26 cellular contexts compared by ENCODE assay signal in the genomic region with DNA sequence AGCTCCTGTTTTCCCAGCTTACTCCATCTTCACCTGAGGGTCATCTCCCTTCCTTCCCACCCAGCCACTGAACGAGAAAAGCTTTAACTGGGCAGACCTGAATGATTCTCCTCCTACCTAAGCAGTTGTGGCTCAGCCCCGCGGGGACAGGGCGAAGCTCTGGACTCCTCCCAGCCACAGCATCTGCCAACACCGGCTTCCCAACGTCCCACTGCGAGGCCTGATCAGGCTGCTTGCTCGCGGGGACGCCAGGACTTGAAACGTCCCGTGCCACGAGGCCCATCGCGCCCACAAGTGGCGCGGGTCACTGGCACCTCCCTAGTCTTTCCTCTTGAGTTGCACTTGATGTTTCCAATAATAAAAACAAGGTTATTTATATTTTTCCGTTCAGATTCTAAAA. TPM values are rescaled to one million over a fixed set of nuclear protein-coding genes. Genes with fewer than 3 reads are reported as not detected.
"Had no signal": no experiment of that assay in that cellular context is flagged by ENCODE, and none has a peak within 500 bp of the region (broad histone marks: within the 10 kb centered on the region; RNA-seq: fewer than 3 reads in every experiment).

A gene with protein sequence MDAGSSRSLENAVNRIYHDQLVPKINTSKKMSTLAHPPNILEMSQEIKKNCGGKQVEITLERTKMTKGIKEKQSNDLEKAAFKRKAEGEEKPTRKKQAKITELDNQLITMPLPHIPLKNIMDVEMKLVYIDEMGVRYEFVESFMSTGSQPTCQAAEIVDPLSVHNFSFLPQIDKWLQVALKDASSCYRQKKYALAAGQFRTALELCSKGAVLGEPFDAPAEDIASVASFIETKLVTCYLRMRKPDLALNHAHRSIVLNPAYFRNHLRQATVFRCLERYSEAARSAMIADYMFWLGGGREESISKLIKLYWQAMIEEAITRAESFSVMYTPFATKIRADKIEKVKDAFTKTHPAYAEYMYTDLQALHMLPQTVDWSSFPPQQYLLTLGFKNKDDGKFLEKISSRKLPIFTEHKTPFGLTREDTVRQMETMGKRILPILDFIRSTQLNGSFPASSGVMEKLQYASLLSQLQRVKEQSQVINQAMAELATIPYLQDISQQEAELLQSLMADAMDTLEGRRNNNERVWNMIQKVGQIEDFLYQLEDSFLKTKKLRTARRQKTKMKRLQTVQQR (minus strand): TSS at position 250 of the 400 bp plus-strand sequence. CDS start 23,504 bp downstream, outside the sequence.

- ATAC-seq: esophagus mucosa; heart right ventricle; psoas muscle; right lobe of liver; stimulated activated memory B cell treated with anti-CD40 and anti-IgM and Interleukin-4, amounts not matched to agents 10 μg/mL and 1 μg/mL and 100 μg/mL, for 72 hours; upper lobe of right lung had no signal

- DNase-seq: effector memory CD4-positive, alpha-beta T cell; heart right ventricle; hypothalamus; islet precursor cell; left ventricle myocardium inferior; mesendoderm; naive B cell; psoas muscle; retina; right lobe of liver; stimulated activated CD4-positive, alpha-beta T cell treated with anti-CD3 and anti-CD28 coated beads, Interleukin-15, amount 100 ng/mL, for 24 hours; stimulated activated CD4-positive, alpha-beta T cell treated with anti-CD3 and anti-CD28 coated beads, Interleukin-1b, Interleukin-23, amount 100 ng/mL, for 48 hours; stimulated activated CD4-positive, alpha-beta T cell treated with anti-CD3 and anti-CD28 coated beads, Interleukin-4, amount 100 ng/mL, for 24 hours; upper lobe of right lung had no signal

- H3K9me3 Mint-ChIP-seq: nephron; stimulated activated naive CD8-positive, alpha-beta T cell treated with anti-CD3 and anti-CD28 coated beads, Interleukin-15, Interleukin-2, amounts not matched to agents 100 ng/mL and 50 ng/mL, for 24 hours had no signal

- H3K4me1 Mint-ChIP-seq: naive B cell; stimulated activated memory B cell treated with anti-CD40 and anti-IgM and Interleukin-4, amounts not matched to agents 10 μg/mL and 1 μg/mL and 100 μg/mL, for 72 hours had no signal

- H3K4me3 Mint-ChIP-seq: naive B cell; nephron; stimulated activated memory B cell treated with anti-CD40 and anti-IgM and Interleukin-4, amounts not matched to agents 10 μg/mL and 1 μg/mL and 100 μg/mL, for 72 hours; stimulated activated naive CD8-positive, alpha-beta T cell treated with anti-CD3 and anti-CD28 coated beads, Interleukin-15, Interleukin-2, amounts not matched to agents 100 ng/mL and 50 ng/mL, for 24 hours had no signal

- H3K4me3 ChIP-seq: heart right ventricle, left ventricle myocardium inferior, lung, psoas muscle, right lobe of liver, tibial nerve, upper lobe of right lung had no signal

- H3K36me3 Mint-ChIP-seq: naive B cell; stimulated activated memory B cell treated with anti-CD40 and anti-IgM and Interleukin-4, amounts not matched to agents 10 μg/mL and 1 μg/mL and 100 μg/mL, for 72 hours had no signal

- H3K9me3 ChIP-seq: heart right ventricle, left ventricle myocardium inferior, psoas muscle, right lobe of liver, tibial nerve, upper lobe of right lung had no signal

- H3K9ac ChIP-seq: parathyroid adenoma had no signal

- H2AFZ ChIP-seq: parathyroid adenoma had no signal

- H3K27ac ChIP-seq: heart right ventricle, left ventricle myocardium inferior, parathyroid adenoma, psoas muscle, right lobe of liver, tibial nerve, upper lobe of right lung had no signal

- H3K27me3 Mint-ChIP-seq: naive B cell; stimulated activated memory B cell treated with anti-CD40 and anti-IgM and Interleukin-4, amounts not matched to agents 10 μg/mL and 1 μg/mL and 100 μg/mL, for 72 hours; stimulated activated naive CD8-positive, alpha-beta T cell treated with anti-CD3 and anti-CD28 coated beads, Interleukin-15, Interleukin-2, amounts not matched to agents 100 ng/mL and 50 ng/mL, for 24 hours had no signal

- H3K79me2 ChIP-seq: parathyroid adenoma had no signal

- H3K36me3 ChIP-seq: heart right ventricle, left ventricle myocardium inferior, right lobe of liver, tibial nerve, upper lobe of right lung had no signal

- H3K27ac Mint-ChIP-seq: naive B cell; nephron; stimulated activated memory B cell treated with anti-CD40 and anti-IgM and Interleukin-4, amounts not matched to agents 10 μg/mL and 1 μg/mL and 100 μg/mL, for 72 hours; stimulated activated naive CD8-positive, alpha-beta T cell treated with anti-CD3 and anti-CD28 coated beads, Interleukin-15, Interleukin-2, amounts not matched to agents 100 ng/mL and 50 ng/mL, for 24 hours had no signal

- H3K4me1 ChIP-seq: heart right ventricle, left ventricle myocardium inferior, parathyroid adenoma, psoas muscle, right lobe of liver, tibial nerve, upper lobe of right lung had no signal

- H3K27me3 ChIP-seq: heart right ventricle, right lobe of liver, tibial nerve, upper lobe of right lung had no signal

RNA-seq across cellular contexts. Expression of the gene that starts here (rescaled TPM):
- total RNA-seq: esophagus mucosa, fibroblast of lung, frontal cortex, glomerular endothelial cell, heart right ventricle, left ventricle myocardium inferior, lung, omental fat pad, psoas muscle, right lobe of liver, temporal lobe, tibial nerve, upper lobe of right lung had no signal
- polyA plus RNA-seq: fibroblast of lung, heart right ventricle, lung, psoas muscle had no signal
